Comparison of ENCODE assay signal across 20 cellular contexts in the genomic region with DNA sequence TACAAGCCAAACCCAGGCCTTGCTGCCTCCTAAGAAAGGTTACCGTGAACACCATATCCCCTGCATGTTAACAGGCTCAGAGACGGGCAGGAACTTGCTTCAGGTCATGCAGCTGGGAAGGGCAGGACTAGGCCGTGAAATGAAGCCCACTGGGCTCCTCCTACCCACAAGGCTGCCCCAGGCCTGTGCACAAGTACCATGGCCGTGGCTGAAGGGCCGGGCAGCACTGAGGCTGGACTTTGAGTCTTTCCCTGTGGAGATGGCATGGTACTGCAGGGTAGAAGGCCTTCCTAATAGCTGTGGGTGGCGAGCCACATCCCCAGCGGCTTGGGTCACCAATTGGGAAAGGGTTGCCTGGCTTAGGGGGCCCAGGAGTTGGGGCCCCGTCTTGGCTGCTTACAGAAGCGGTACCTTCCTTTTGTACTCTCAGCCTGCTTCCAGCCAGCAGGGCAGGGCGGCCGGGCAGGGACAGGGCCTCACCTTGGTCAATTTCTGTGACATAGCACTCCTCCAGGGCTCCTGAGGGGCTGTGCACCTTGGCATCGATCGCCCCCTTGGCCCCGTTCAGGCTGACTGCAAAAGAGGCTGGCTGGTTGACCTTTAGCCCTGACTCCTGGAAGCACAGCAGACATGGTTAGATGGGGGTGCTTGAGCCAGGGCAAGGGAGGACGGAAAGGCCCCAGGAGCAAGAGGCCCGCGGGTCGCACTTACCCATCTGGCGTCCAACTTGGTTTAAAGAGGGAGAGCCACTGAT. TPM values are rescaled to one million over a fixed set of nuclear protein-coding genes. Genes with fewer than 3 reads are reported as not detected.
A peak's percentile ranks its signal among the peaks of the same experiment; 100 is the strongest.
DNase-seq lines count a peak whose midpoint lies in the region; ATAC-seq, FAIRE-seq and TF ChIP-seq lines count a peak whose summit lies in the region.
"Had no signal": no experiment of that assay in that cellular context is flagged by ENCODE, and none has a peak within 500 bp of the region (broad histone marks: within the 10 kb centered on the region; RNA-seq: fewer than 3 reads in every experiment).

No MANE protein-coding gene starts in this region.

- H3K36me3 Mint-ChIP-seq in activated naive CD4-positive, alpha-beta T cell treated with anti-CD3 and anti-CD28 coated beads, Interleukin-2, amount 10 ng/mL, durations not matched to agents 7 days and 5 days: peaks cover 26% of the 10 kb centered on the region
- no peaks in the 10 kb centered on the region for H3K36me3 Mint-ChIP-seq in T-helper 17 cell (ENCODE audit: low read depth)
- peaks cover 26% of the 10 kb centered on the region for H3K36me3 Mint-ChIP-seq in stimulated activated memory B cell treated with anti-CD40 and anti-IgM and Interleukin-4, amounts not matched to agents 10 μg/mL and 1 μg/mL and 100 μg/mL, for 72 hours
- H3K36me3 Mint-ChIP-seq: activated naive CD4-positive, alpha-beta T cell treated with anti-CD3 and anti-CD28 coated beads, Interleukin-2, amount 50 U/mL, for 24 hours; neural progenitor cell had no signal

- intact Hi-C loops in kidney (cut with DNase I): no loop called here

- no peaks in the 10 kb centered on the region for H3K9me3 Mint-ChIP-seq in activated naive CD4-positive, alpha-beta T cell treated with anti-CD3 and anti-CD28 coated beads, Interleukin-2, amount 10 ng/mL, durations not matched to agents 7 days and 5 days
- no peaks in the 10 kb centered on the region for H3K9me3 Mint-ChIP-seq in stimulated activated memory B cell treated with anti-CD40 and anti-IgM and Interleukin-4, amounts not matched to agents 10 μg/mL and 1 μg/mL and 100 μg/mL, for 72 hours
- H3K9me3 Mint-ChIP-seq: activated naive CD4-positive, alpha-beta T cell treated with anti-CD3 and anti-CD28 coated beads, Interleukin-2, amount 50 U/mL, for 24 hours had no signal

- H3K9me3 ChIP-seq in T-helper 17 cell (ENCODE audit: control insufficient read depth, low read length, poor library complexity, severe bottlenecking) (no peaks in the 10 kb centered on the region), kidney (ENCODE audit: control insufficient read depth in 1 of 2, low read length in 2 of 2) (no peaks in the 10 kb centered on the region)
- H3K9me3 ChIP-seq: right lobe of liver had no signal

- no peak for TF ChIP-seq CTCF in kidney (IDR thresholded peaks at IDR 0.05; ENCODE audit: borderline replicate concordance, extremely low read depth, insufficient read depth)

- CTCF ChIA-PET in activated naive CD4-positive, alpha-beta T cell treated with anti-CD3 and anti-CD28 coated beads, Interleukin-2, amount 10 ng/mL, durations not matched to agents 7 days and 5 days (lab: Charles Lee): no interaction called here

- H3K27ac Mint-ChIP-seq in activated naive CD4-positive, alpha-beta T cell treated with anti-CD3 and anti-CD28 coated beads, Interleukin-2, amount 10 ng/mL, durations not matched to agents 7 days and 5 days: peak overlapping the region; percentile 83
- H3K27ac Mint-ChIP-seq in T-helper 17 cell: peak overlapping the region; percentile 84
- peak overlapping the region; percentile 81 for H3K27ac Mint-ChIP-seq in stimulated activated memory B cell treated with anti-CD40 and anti-IgM and Interleukin-4, amounts not matched to agents 10 μg/mL and 1 μg/mL and 100 μg/mL, for 72 hours
- H3K27ac Mint-ChIP-seq: neural progenitor cell had no signal

- H3K27ac ChIP-seq in kidney (ENCODE audit: low read depth in 2 of 2, low read length in 2 of 2): no peak overlapping the region
- H3K27ac ChIP-seq: neural progenitor cell, right lobe of liver had no signal

- peaks cover 69% of the 10 kb centered on the region for H3K4me1 Mint-ChIP-seq in activated naive CD4-positive, alpha-beta T cell treated with anti-CD3 and anti-CD28 coated beads, Interleukin-2, amount 10 ng/mL, durations not matched to agents 7 days and 5 days
- peaks cover 21% of the 10 kb centered on the region for H3K4me1 Mint-ChIP-seq in T-helper 17 cell
- H3K4me1 Mint-ChIP-seq in stimulated activated memory B cell treated with anti-CD40 and anti-IgM and Interleukin-4, amounts not matched to agents 10 μg/mL and 1 μg/mL and 100 μg/mL, for 72 hours: peaks cover 28% of the 10 kb centered on the region

- no peak for FAIRE-seq in kidney (lab: Jason Lieb, UNC)
- FAIRE-seq: GM18507 had no signal

- DNase-seq in activated naive CD4-positive, alpha-beta T cell treated with anti-CD3 and anti-CD28 coated beads, Interleukin-2, amount 10 ng/mL, durations not matched to agents 7 days and 5 days: no peak
- DNase-seq in activated naive CD4-positive, alpha-beta T cell treated with Interleukin-2 at 50 U/mL for 16 hours: no peak
- peak in 1 of 3 donors; percentile 1 for DNase-seq in T-helper 17 cell
- DNase-seq in kidney: peak; percentile 78
- no peak for DNase-seq in effector CD4-positive, alpha-beta T cell
- DNase-seq in stimulated activated naive CD4-positive, alpha-beta T cell treated with Interleukin-2 at 50 U/mL for 16 hours (lab: John Stamatoyannopoulos, UW): no peak
- DNase-seq: Calu3; cerebellar nuclear complex; erythroblast; head of caudate nucleus; NCI-H1092; NCI-H2171; stimulated activated CD4-positive, alpha-beta T cell treated with anti-CD3 and anti-CD28 coated beads, Interleukin-4, amount 100 ng/mL, for 24 hours had no signal

- H3K4me3 Mint-ChIP-seq in activated naive CD4-positive, alpha-beta T cell treated with anti-CD3 and anti-CD28 coated beads, Interleukin-2, amount 10 ng/mL, durations not matched to agents 7 days and 5 days: no peak overlapping the region
- H3K4me3 Mint-ChIP-seq in T-helper 17 cell: peak overlapping the region; percentile 68
- H3K4me3 Mint-ChIP-seq in stimulated activated memory B cell treated with anti-CD40 and anti-IgM and Interleukin-4, amounts not matched to agents 10 μg/mL and 1 μg/mL and 100 μg/mL, for 72 hours: no peak overlapping the region
- H3K4me3 Mint-ChIP-seq: activated naive CD4-positive, alpha-beta T cell treated with anti-CD3 and anti-CD28 coated beads, Interleukin-2, amount 50 U/mL, for 24 hours; neural progenitor cell had no signal

- no peak for ATAC-seq in T-helper 17 cell
- ATAC-seq in stimulated activated memory B cell treated with anti-CD40 and anti-IgM and Interleukin-4, amounts not matched to agents 10 μg/mL and 1 μg/mL and 100 μg/mL, for 72 hours: no peak
- no peak for ATAC-seq in HG03378 (IDR thresholded peaks at IDR 0.05; ENCODE audit: unreplicated experiment)

- no peak overlapping the region for H3K4me3 ChIP-seq in kidney (ENCODE audit: low read length in 2 of 2)
- H3K4me3 ChIP-seq: neural progenitor cell, right lobe of liver had no signal

- no peaks in the 10 kb centered on the region for H3K27me3 Mint-ChIP-seq in activated naive CD4-positive, alpha-beta T cell treated with anti-CD3 and anti-CD28 coated beads, Interleukin-2, amount 10 ng/mL, durations not matched to agents 7 days and 5 days
- no peaks in the 10 kb centered on the region for H3K27me3 Mint-ChIP-seq in T-helper 17 cell
- H3K27me3 Mint-ChIP-seq in stimulated activated memory B cell treated with anti-CD40 and anti-IgM and Interleukin-4, amounts not matched to agents 10 μg/mL and 1 μg/mL and 100 μg/mL, for 72 hours: no peaks in the 10 kb centered on the region
- H3K27me3 Mint-ChIP-seq: activated naive CD4-positive, alpha-beta T cell treated with anti-CD3 and anti-CD28 coated beads, Interleukin-2, amount 50 U/mL, for 24 hours had no signal

- peaks cover 5 to 20% of the 10 kb centered on the region in 2 donors for H3K36me3 ChIP-seq in kidney (ENCODE audit: control insufficient read depth in 1 of 2, insufficient read depth in 2 of 2, low read length in 2 of 2)
- H3K36me3 ChIP-seq: neural progenitor cell had no signal

- no peak overlapping the region for H3K9ac ChIP-seq in kidney (ENCODE audit: low read length in 2 of 2)
- H3K9ac ChIP-seq: neural progenitor cell had no signal

- H3K4me1 ChIP-seq in kidney (ENCODE audit: control insufficient read depth in 1 of 2, insufficient read depth in 1 of 2, low read depth in 1 of 2, low read length in 2 of 2): no peaks in the 10 kb centered on the region
- H3K4me1 ChIP-seq: neural progenitor cell had no signal

RNA-seq across cellular contexts. Expression of a gene that starts 23.8 kb away (rescaled TPM):
- total RNA-seq in T-helper 17 cell (1,000 to 10,000 TPM; 1,780 to 2,536 TPM), kidney (1,036 TPM)
- 421 TPM for polyA plus RNA-seq in kidney (ENCODE audit: insufficient read depth, low read depth, low replicate concordance)

RNA-seq across cellular contexts. Expression of a gene that starts 28.5 kb away (rescaled TPM):
- total RNA-seq in T-helper 17 cell (100 to 1,000 TPM; 121 to 132 TPM), kidney (79.6 TPM)
- polyA plus RNA-seq in kidney (ENCODE audit: insufficient read depth, low read depth, low replicate concordance): 102 TPM

RNA-seq across cellular contexts. Expression of a gene that starts 47.6 kb away (rescaled TPM):
- total RNA-seq in T-helper 17 cell (1,000 to 10,000 TPM; 4,596 to 4,820 TPM), kidney (2,684 TPM)
- polyA plus RNA-seq in kidney (ENCODE audit: insufficient read depth, low read depth, low replicate concordance): 2,858 TPM

RNA-seq across cellular contexts. Expression of a gene that starts 55.0 kb away (rescaled TPM):
- total RNA-seq in T-helper 17 cell (1 to 10 TPM; 3.0 to 4.2 TPM), kidney (0.38 TPM)
- 0.30 TPM for polyA plus RNA-seq in kidney (ENCODE audit: insufficient read depth, low read depth, low replicate concordance)
- total RNA-seq: Calu3 had no signal

RNA-seq across cellular contexts. Expression of a gene that starts 55.7 kb away (rescaled TPM):
- total RNA-seq in T-helper 17 cell (not detected), kidney (not detected)
- polyA plus RNA-seq in kidney (ENCODE audit: insufficient read depth, low read depth, low replicate concordance): not detected
- total RNA-seq: activated CD8-positive, alpha-beta memory T cell treated with anti-CD3 and anti-CD28 coated beads for 36 hours; Calu3; right lobe of liver had no signal
